Comparison of ENCODE assay signal across 9 cellular contexts in the genomic region with DNA sequence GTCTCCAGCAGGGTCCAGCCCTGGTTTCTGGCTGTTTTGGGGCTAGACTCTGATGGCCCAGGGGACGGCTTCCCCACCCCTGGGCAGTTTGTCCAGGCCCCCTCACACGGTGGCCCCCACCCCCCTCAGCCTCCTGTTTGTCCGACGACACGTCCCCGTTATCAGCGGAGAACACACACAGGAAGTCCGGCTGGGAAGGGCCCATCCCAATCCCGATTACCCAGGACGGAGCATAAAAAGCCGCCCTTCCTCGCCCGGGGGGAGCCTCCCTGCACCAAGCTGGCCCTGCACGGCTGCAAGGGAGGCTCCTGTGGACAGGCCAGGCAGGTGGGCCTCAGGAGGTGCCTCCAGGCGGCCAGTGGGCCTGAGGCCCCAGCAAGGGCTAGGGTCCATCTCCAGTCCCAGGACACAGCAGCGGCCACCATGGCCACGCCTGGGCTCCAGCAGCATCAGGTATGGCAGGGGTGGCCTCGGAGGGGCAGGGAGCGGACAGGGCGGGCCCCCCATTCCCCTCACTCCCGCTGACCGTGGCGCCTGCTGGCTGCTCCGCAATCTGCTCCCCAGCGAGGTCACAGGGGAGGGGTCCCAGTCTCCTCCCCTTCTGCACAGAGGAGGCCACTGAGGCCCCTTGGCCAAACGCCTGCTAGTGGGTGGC. TPM values are rescaled to one million over a fixed set of nuclear protein-coding genes. Genes with fewer than 3 reads are reported as not detected.
DNase-seq lines count a peak whose midpoint lies in the region; ATAC-seq, FAIRE-seq and TF ChIP-seq lines count a peak whose summit lies in the region.
"Had no signal": no experiment of that assay in that cellular context is flagged by ENCODE, and none has a peak within 500 bp of the region (broad histone marks: within the 10 kb centered on the region; RNA-seq: fewer than 3 reads in every experiment).

A gene (plus strand): TSS at position 261 of the 655 bp plus-strand sequence. CDS start 5,367 bp downstream, outside the sequence.

- no peak within 1 kb of the TSS for H2BK5ac ChIP-seq in H1 (ENCODE audit: low read depth, low read length)

- H2BK15ac ChIP-seq in H1 (ENCODE audit: low read length), result no peak within 1 kb of the TSS

- 0 out of 2 replicates have a peak within 1 kb of the TSS, but pooled peaks have one; percentile 85 for H4K8ac ChIP-seq in H1 (ENCODE audit: extremely low read depth, insufficient read depth, low read length)

- H3K23me2 ChIP-seq in H1 (ENCODE audit: low read depth, low read length), result no peaks in the 10 kb centered on the region; the same call in 1 of the 2 replicates

- H3K56ac ChIP-seq in H1 (replicated peaks; ENCODE audit: insufficient read length, low read depth, low read length), result no peak within 1 kb of the TSS

- H3K23ac ChIP-seq in H1 (ENCODE audit: insufficient read length), result no peak within 1 kb of the TSS

- ATAC-seq in lung (ENCODE audit: insufficient read depth, low FRiP score) (no peak), GM21423 (IDR thresholded peaks at IDR 0.05; ENCODE audit: unreplicated experiment) (no peak)

- no peak within 1 kb of the TSS for H2BK12ac ChIP-seq in H1 (ENCODE audit: low read depth, low read length)

- TF ChIP-seq RAD21 in H1 (IDR thresholded peaks at IDR 0.05 in 1 of 2, conservative IDR thresholded peaks at IDR 0.05 in 1 of 2; ENCODE audit: low read depth in 2 of 2, low read length in 2 of 2), result no peak

- TF ChIP-seq CTCF in H1 (IDR thresholded peaks at IDR 0.05; ENCODE audit: control extremely low read depth in 1 of 3, insufficient read depth in 1 of 3, low read depth in 1 of 3, low read length in 3 of 3) (no peak), lung (IDR thresholded peaks at IDR 0.05; ENCODE audit: control extremely low read depth, extremely low read depth) (no peak), suprapubic skin (IDR thresholded peaks at IDR 0.05) (no peak)

- H2BK20ac ChIP-seq in H1 (ENCODE audit: low read length), result no peak within 1 kb of the TSS

- H3K27me3 ChIP-seq in H1 (replicated peaks in 1 of 4; ENCODE audit: control insufficient read depth in 3 of 4, extremely low read depth in 1 of 4, insufficient read depth in 3 of 4, low read length in 3 of 4), result no peaks in the 10 kb centered on the region; a peak in 2 of 7 replicates
- H3K27me3 ChIP-seq in lung (ENCODE audit: control insufficient read depth, insufficient read depth), result no peaks in the 10 kb centered on the region
- peaks cover 48% of the 10 kb centered on the region for H3K27me3 ChIP-seq in suprapubic skin

- no peak within 1 kb of the TSS for H4K91ac ChIP-seq in H1 (replicated peaks; ENCODE audit: insufficient read length, low read length)

- H3K4me3 ChIP-seq in H1 (ENCODE audit: extremely low read depth in 1 of 4, insufficient read depth in 2 of 4, low read depth in 3 of 4, low read length in 4 of 4) (no peak within 1 kb of the TSS), lung (peak within 1 kb of the TSS; percentile 76), suprapubic skin (peak within 1 kb of the TSS; percentile 54)

- DNase-seq in HUDEP-2 (lab: John Stamatoyannopoulos, UW; ENCODE audit: unreplicated experiment in 76 of 76), result peak in 59 of 76 experiments; percentile 20 to 81 (median 50)
- DNase-seq in H1 (ENCODE audit: low read depth in 1 of 2, low spot score in 2 of 2), result peak in 1 of 2 experiments; percentile 45
- no peak for DNase-seq in lung (ENCODE audit: low spot score)
- DNase-seq in suprapubic skin (ENCODE audit: low spot score in 2 of 2), result no peak
- no peak for DNase-seq in stimulated activated naive CD4-positive, alpha-beta T cell treated with Interleukin-2 at 50 U/mL for 16 hours (lab: John Stamatoyannopoulos, UW)
- no peak for DNase-seq in RPMI8226
- no peak for DNase-seq in activated CD8-positive, alpha-beta memory T cell treated with anti-CD3 and anti-CD28 coated beads, Interleukin-2, amount 50 U/mL, for 4 hours
- DNase-seq: NCI-H526 treated with DMSO at 0.1 percent for 48 hours had no signal

- H4K5ac ChIP-seq in H1 (ENCODE audit: insufficient read length, low read depth, low read length), result no peak within 1 kb of the TSS

- POLR2A ChIA-PET in H1 (lab: Charles Lee; ENCODE audit: partially characterized antibody), result interaction anchor here (1.6 kb wide), 1 partner anchor 9 kb away, joined by 4 read pairs; no protein-coding TSS in a partner anchor

- CTCF ChIA-PET in H1 (lab: Charles Lee; ENCODE audit: partially characterized antibody), result interaction anchor here (0.6 to 3.9 kb wide), 7 partner anchors 9 to 843 kb away, joined by 3 to 21 read pairs (median 4); no protein-coding TSS in a partner anchor

- no peak within 1 kb of the TSS for H3K4ac ChIP-seq in H1 (replicated peaks; ENCODE audit: insufficient read length, low read depth, low read length)

- no peak within 1 kb of the TSS for H3K14ac ChIP-seq in H1 (ENCODE audit: insufficient read length)

- WGBS in H1 (ENCODE audit: extremely low coverage in 1 of 2, insufficient coverage in 1 of 2, insufficient read length in 1 of 2, insufficient replicate concordance in 2 of 2, low coverage in 1 of 2, low lambda C conversion rate in 2 of 2, missing lambda C conversion rate in 1 of 2), 2 experiments, result 87% methylated on average over 16 of the region's 26 CpGs; no CpG with 5 or more reads in 1 of the 2 experiments
- WGBS in lung, 2 donors, result 38 to 52% methylated on average over 26 of the region's 26 CpGs
- 81% methylated on average over 16 of the region's 26 CpGs for WGBS in suprapubic skin

- H2BK120ac ChIP-seq in H1 (replicated peaks; ENCODE audit: low read depth, low read length), result no peak within 1 kb of the TSS

- H3K36me3 ChIP-seq in H1 (ENCODE audit: control insufficient read depth in 2 of 4, insufficient read depth in 4 of 4, low read length in 3 of 4), result no peaks in the 10 kb centered on the region
- peaks cover 0 to 8% of the 10 kb centered on the region in 2 donors for H3K36me3 ChIP-seq in lung (ENCODE audit: control insufficient read depth in 2 of 2, insufficient read depth in 2 of 2, low read length in 2 of 2)
- no peaks in the 10 kb centered on the region for H3K36me3 ChIP-seq in suprapubic skin

- H3K79me2 ChIP-seq in H1 (ENCODE audit: control insufficient read depth in 1 of 2, insufficient read depth in 2 of 2, low read length in 2 of 2), result no peaks in the 10 kb centered on the region

- H3K27ac ChIP-seq in H1 (ENCODE audit: low read depth, low read length), result no peak within 1 kb of the TSS
- peak within 1 kb of the TSS; percentile 79 to 95 for H3K27ac ChIP-seq in lung (ENCODE audit: low read depth in 1 of 2, low read length in 1 of 2)
- peak within 1 kb of the TSS; percentile 13 for H3K27ac ChIP-seq in suprapubic skin

- H3K9me3 ChIP-seq in H1 (ENCODE audit: insufficient read depth in 2 of 2, low read depth in 1 of 2, low read length in 1 of 2) (no peaks in the 10 kb centered on the region), lung (ENCODE audit: control insufficient read depth in 2 of 2, insufficient read depth in 1 of 2, low read length in 1 of 2) (peaks cover 0 to 5% of the 10 kb centered on the region in 2 donors), suprapubic skin (no peaks in the 10 kb centered on the region)

- H3K9ac ChIP-seq in H1 (replicated peaks in 1 of 4; ENCODE audit: extremely low read depth in 1 of 4, low read depth in 3 of 4, low read length in 3 of 4), result no peak within 1 kb of the TSS

- no peaks in the 10 kb centered on the region for H4K20me1 ChIP-seq in H1 (replicated peaks in 1 of 2; ENCODE audit: control insufficient read depth in 1 of 2, insufficient read depth in 2 of 2, low read length in 2 of 2)

- no peak for TF ChIP-seq POLR2A in H1 (IDR thresholded peaks at IDR 0.05; ENCODE audit: control extremely low read depth in 1 of 2, low read depth in 2 of 2, low read length in 2 of 2)
- peak in 1 of 2 donors; percentile 33 for TF ChIP-seq POLR2A in suprapubic skin (IDR thresholded peaks at IDR 0.05)

- H3K4me2 ChIP-seq in H1 (ENCODE audit: insufficient read depth in 1 of 2, low read depth in 2 of 2, low read length in 2 of 2), result no peak within 1 kb of the TSS

- FAIRE-seq in H1 (lab: Jason Lieb, UNC), result no peak

- TF ChIP-seq EP300 in H1 (IDR thresholded peaks at IDR 0.05; ENCODE audit: borderline replicate concordance in 1 of 2, low read depth in 2 of 2, low read length in 2 of 2) (no peak), suprapubic skin (IDR thresholded peaks at IDR 0.05) (no peak)

- no peak within 1 kb of the TSS for H2AK5ac ChIP-seq in H1 (ENCODE audit: low read depth, low read length)

- no peak within 1 kb of the TSS; the same call in 1 of the 2 replicates for H3K18ac ChIP-seq in H1 (ENCODE audit: extremely low read depth, low read length)

- no peak within 1 kb of the TSS for H2AFZ ChIP-seq in H1 (ENCODE audit: low read length)

- H3K4me1 ChIP-seq in H1 (replicated peaks in 1 of 4; ENCODE audit: control insufficient read depth in 3 of 4, insufficient read depth in 4 of 4, low read length in 3 of 4) (peaks cover 0 to 4% (median 2%) of the 10 kb centered on the region in 4 experiments; a peak in 4 of 7 replicates), lung (ENCODE audit: control insufficient read depth in 2 of 2, insufficient read depth in 2 of 2, low read length in 2 of 2) (no peaks in the 10 kb centered on the region), suprapubic skin (peaks cover 12% of the 10 kb centered on the region)

- H3K79me1 ChIP-seq in H1 (ENCODE audit: low read depth, low read length), result no peaks in the 10 kb centered on the region

TF ChIP-seq in H1, 55 proteins besides CTCF, POLR2A, EP300 and RAD21:
- TF ChIP-seq RXRA (IDR thresholded peaks at IDR 0.05; ENCODE audit: insufficient read depth, low read depth, low read length) (no peak), GABPA (IDR thresholded peaks at IDR 0.05; ENCODE audit: borderline replicate concordance, insufficient read depth, low read length) (0 out of 2 replicates have a peak, but pooled peaks have one; percentile 9)
TF ChIP-seq in H1: peak in this region for 1.

RNA-seq across cellular contexts. Expression of the gene that starts here (rescaled TPM):
- 37.8 and 39.8 TPM in 2 replicates for total RNA-seq in H1 (2021; fragmentation: NEBNext Ultra II Directional; extraction: Animal tissue kit (Norgen Biotek cat#: 25700))
- 53.4 and 82.5 TPM in 2 replicates for polyA plus RNA-seq in H1 (2011; rRNA removed)
- polyA plus RNA-seq in H1 (2011; cell fraction: cytosol; rRNA removed), result 63.0 TPM
- polyA plus RNA-seq in H1 (2011; cell fraction: nucleus; rRNA removed), result 82.5 TPM
- polyA plus RNA-seq in H1 (2012, experiment 1 of 2), result 17.3 to 46.4 TPM (median 40.7 TPM) in 4 replicates
- 43.2 TPM for polyA plus RNA-seq in H1 (2012, experiment 2 of 2)
- 66.8 TPM for polyA plus RNA-seq in H1 (2013, experiment 1 of 2)
- polyA plus RNA-seq in H1 (2013, experiment 2 of 2), result 68.8 TPM
- polyA minus RNA-seq in H1 (2011; rRNA and poly(A)+ RNA removed), result 7.2 and 9.3 TPM in 2 replicates
- polyA minus RNA-seq in H1 (2011; cell fraction: cytosol; rRNA and poly(A)+ RNA removed), result 30.7 TPM
- polyA minus RNA-seq in H1 (2011; cell fraction: nucleus; rRNA and poly(A)+ RNA removed), result 12.8 TPM
- 100 to 1,000 TPM; 128 to 177 TPM for total RNA-seq in lung
- polyA plus RNA-seq in lung, result 100 to 1,000 TPM; 275 to 379 TPM
- total RNA-seq in suprapubic skin, result 10 to 100 TPM; 12.2 to 49.6 (median 28.6) TPM

Comparison
In these comparisons a context has a peak if more than half of its experiments do, and no peak if none do; other contexts are left out.
1. DNase-seq: peak in HUDEP-2 (59 of 76); none in lung (single experiment), suprapubic skin (0 of 2), stimulated activated naive CD4-positive, alpha-beta T cell treated with Interleukin-2 at 50 U/mL for 16 hours (single experiment), RPMI8226 (single experiment) and activated CD8-positive, alpha-beta memory T cell treated with anti-CD3 and anti-CD28 coated beads, Interleukin-2, amount 50 U/mL, for 4 hours (single experiment).
2. H3K4me3 ChIP-seq: peak in lung (single experiment) and suprapubic skin (single experiment); none in H1 (0 of 4).